ENCODE assay signal across 20 cellular contexts in genomic region chr1:117681093-117681950, GRCh38.
DNase-seq lines count a peak whose midpoint lies in the region; ATAC-seq and TF ChIP-seq lines count a peak whose summit lies in the region.
"Had no signal": no experiment of that assay in that cellular context is flagged by ENCODE, and none has a peak within 500 bp of the region (broad histone marks: within the 10 kb centered on the region; RNA-seq: fewer than 3 reads in every experiment).

No MANE protein-coding gene starts in this region.

- TF ChIP-seq POLR2A in stomach (IDR thresholded peaks at IDR 0.05), result no peak

- peaks cover 5% of the 10 kb centered on the region for H3K4me1 Mint-ChIP-seq in activated CD8-positive, alpha-beta memory T cell treated with anti-CD3 and anti-CD28 coated beads, Interleukin-2, amount 10 ng/mL, durations not matched to agents 7 days and 5 days
- H3K4me1 Mint-ChIP-seq in WTC11 (peaks cover 6% of the 10 kb centered on the region; the same call in 1 of the 2 replicates), glutamatergic neuron (ENCODE audit: low read depth, unreplicated experiment) (peaks cover 8% of the 10 kb centered on the region)

- CTCF ChIA-PET in activated CD8-positive, alpha-beta memory T cell treated with anti-CD3 and anti-CD28 coated beads, Interleukin-2, amount 10 ng/mL, durations not matched to agents 7 days and 5 days (lab: Charles Lee), result interaction anchor here (1.0 to 3.3 kb wide), 6 partner anchors 12 to 147 kb away, joined by 3 to 11 read pairs (median 3); no protein-coding TSS in a partner anchor
- CTCF ChIA-PET in WTC11 (lab: Charles Lee), result interaction anchor here (1.0 to 2.9 kb wide), 6 partner anchors 9 to 77 kb away, joined by 3 to 12 read pairs (median 4); no protein-coding TSS in a partner anchor

- H3K9me3 ChIP-seq in stomach, result no peaks in the 10 kb centered on the region
- H3K9me3 ChIP-seq: BE2C, Peyer's patch, spleen, suprapubic skin had no signal

- no peaks in the 10 kb centered on the region for H3K36me3 Mint-ChIP-seq in activated CD8-positive, alpha-beta memory T cell treated with anti-CD3 and anti-CD28 coated beads, Interleukin-2, amount 10 ng/mL, durations not matched to agents 7 days and 5 days
- H3K36me3 Mint-ChIP-seq in WTC11, result no peaks in the 10 kb centered on the region
- H3K36me3 Mint-ChIP-seq in glutamatergic neuron (ENCODE audit: unreplicated experiment), result no peaks in the 10 kb centered on the region
- H3K36me3 Mint-ChIP-seq: naive thymus-derived CD8-positive, alpha-beta T cell had no signal

- TF ChIP-seq CTCF in WTC11 (IDR thresholded peaks at IDR 0.05) (no peak), stomach (IDR thresholded peaks at IDR 0.05) (no peak), glutamatergic neuron (IDR thresholded peaks at IDR 0.05; ENCODE audit: partially characterized antibody, unreplicated experiment) (no peak), dorsolateral prefrontal cortex (IDR thresholded peaks at IDR 0.05 in 54 of 56, conservative IDR thresholded peaks at IDR 0.05 in 2 of 56; ENCODE audit: low read depth in 1 of 56, partially characterized antibody in 56 of 56) (no peak)

- peaks cover 17 to 45% (median 25%) of the 10 kb centered on the region in 4 donors for H3K4me1 ChIP-seq in stomach

- no peak for ATAC-seq in activated CD8-positive, alpha-beta memory T cell treated with anti-CD3 and anti-CD28 coated beads, Interleukin-2, amount 10 ng/mL, durations not matched to agents 7 days and 5 days
- peak; percentile 89 for ATAC-seq in WTC11
- ATAC-seq: naive thymus-derived CD8-positive, alpha-beta T cell; SK-N-SH treated with all-trans-retinoic acid at 6 μM for 48 hours had no signal

- peak overlapping the region in 1 of 4 donors; percentile 9 for H3K4me3 ChIP-seq in stomach
- H3K4me3 ChIP-seq in dorsolateral prefrontal cortex, result no peak overlapping the region
- H3K4me3 ChIP-seq: lung, Peyer's patch, spleen, suprapubic skin had no signal

- intact Hi-C loops in stomach (cut with DNase I; ENCODE audit: low total_unique reads) (no loop called here), dorsolateral prefrontal cortex (cut with DNase I) (no loop called here)

- DNase-seq in activated CD8-positive, alpha-beta memory T cell treated with anti-CD3 and anti-CD28 coated beads, Interleukin-2, amount 10 ng/mL, durations not matched to agents 7 days and 5 days, result peak; percentile 16
- DNase-seq in activated CD8-positive, alpha-beta memory T cell treated with anti-CD3 and anti-CD28 coated beads for 24 hours, result no peak
- DNase-seq in WTC11 (ENCODE audit: low spot score) (no peak), iPS-NIHi7 (ENCODE audit: extremely low spot score) (peak; percentile 48), stomach (no peak), glutamatergic neuron (no peak), dorsolateral prefrontal cortex (no peak), epidermal melanocyte (ENCODE audit: insufficient read length, low spot score) (no peak)
- DNase-seq: activated CD4-positive, alpha-beta T cell treated with anti-CD3 and anti-CD28 coated beads for 4 hours; BE2C; naive thymus-derived CD8-positive, alpha-beta T cell; NCI-H1436 treated with DMSO at 0.1 percent for 48 hours; NCI-H345; Peyer's patch; spleen; stimulated activated CD8-positive, alpha-beta memory T cell treated with anti-CD3 and anti-CD28 coated beads, Interleukin-4, amount 100 ng/mL, for 48 hours had no signal

- no peaks in the 10 kb centered on the region for H3K27me3 Mint-ChIP-seq in activated CD8-positive, alpha-beta memory T cell treated with anti-CD3 and anti-CD28 coated beads, Interleukin-2, amount 10 ng/mL, durations not matched to agents 7 days and 5 days
- H3K27me3 Mint-ChIP-seq in WTC11 (ENCODE audit: low read depth) (no peaks in the 10 kb centered on the region), glutamatergic neuron (ENCODE audit: unreplicated experiment) (no peaks in the 10 kb centered on the region)

- H3K36me3 ChIP-seq in stomach, result no peaks in the 10 kb centered on the region
- H3K36me3 ChIP-seq: BE2C, Peyer's patch, spleen, suprapubic skin had no signal

- H3K27ac ChIP-seq in stomach (peak overlapping the region in 3 of 5 donors; percentile 46 to 78 (median 57)), dorsolateral prefrontal cortex (peak overlapping the region in 5 of 59 donors; percentile 27 to 58 (median 51))
- H3K27ac ChIP-seq: parathyroid adenoma, spleen, suprapubic skin had no signal

- H3K4me3 Mint-ChIP-seq in activated CD8-positive, alpha-beta memory T cell treated with anti-CD3 and anti-CD28 coated beads, Interleukin-2, amount 10 ng/mL, durations not matched to agents 7 days and 5 days, result no peak overlapping the region
- H3K4me3 Mint-ChIP-seq in WTC11, result no peak overlapping the region
- H3K4me3 Mint-ChIP-seq in glutamatergic neuron (ENCODE audit: unreplicated experiment), result no peak overlapping the region
- H3K4me3 Mint-ChIP-seq: naive thymus-derived CD8-positive, alpha-beta T cell had no signal

- WGBS in stomach, 5 donors, result 78 to 90% (median 85%) methylated on average over 5 to 9 of the region's 9 CpGs

- no peak overlapping the region for H3K27ac Mint-ChIP-seq in activated CD8-positive, alpha-beta memory T cell treated with anti-CD3 and anti-CD28 coated beads, Interleukin-2, amount 10 ng/mL, durations not matched to agents 7 days and 5 days
- H3K27ac Mint-ChIP-seq in WTC11, result no peak overlapping the region
- H3K27ac Mint-ChIP-seq in glutamatergic neuron (ENCODE audit: unreplicated experiment), result no peak overlapping the region

- no peak for TF ChIP-seq EP300 in stomach (IDR thresholded peaks at IDR 0.05)

- POLR2A ChIA-PET in WTC11 (lab: Charles Lee), result no interaction called here

- H3K27me3 ChIP-seq in stomach (no peaks in the 10 kb centered on the region), dorsolateral prefrontal cortex (no peaks in the 10 kb centered on the region)
- H3K27me3 ChIP-seq: BE2C, Peyer's patch, spleen, suprapubic skin had no signal

- H3K9me3 Mint-ChIP-seq in activated CD8-positive, alpha-beta memory T cell treated with anti-CD3 and anti-CD28 coated beads, Interleukin-2, amount 10 ng/mL, durations not matched to agents 7 days and 5 days (ENCODE audit: low read depth), result no peaks in the 10 kb centered on the region
- H3K9me3 Mint-ChIP-seq in WTC11 (no peaks in the 10 kb centered on the region), glutamatergic neuron (ENCODE audit: unreplicated experiment) (no peaks in the 10 kb centered on the region)
- H3K9me3 Mint-ChIP-seq: naive thymus-derived CD8-positive, alpha-beta T cell had no signal

TF ChIP-seq in WTC11, 78 proteins besides CTCF, POLR2A, EP300 and RAD21:
- no peak for TF ChIP-seq SP1 (CRISPR knock-in tag; conservative IDR thresholded peaks at IDR 0.05)
- no peak for TF ChIP-seq ZNF671 (CRISPR knock-in tag; IDR thresholded peaks at IDR 0.05)
- TF ChIP-seq MYBL2 (CRISPR knock-in tag; IDR thresholded peaks at IDR 0.05), result no peak
- no peak for TF ChIP-seq ZNF416 (CRISPR knock-in tag; IDR thresholded peaks at IDR 0.05)
- TF ChIP-seq ZNF138 (CRISPR knock-in tag; conservative IDR thresholded peaks at IDR 0.05), result no peak

Comparison
In these comparisons a context has a peak if more than half of its experiments do, and no peak if none do; other contexts are left out.
1. DNase-seq: peak in activated CD8-positive, alpha-beta memory T cell treated with anti-CD3 and anti-CD28 coated beads, Interleukin-2, amount 10 ng/mL, durations not matched to agents 7 days and 5 days (single experiment) and iPS-NIHi7 (single experiment); none in activated CD8-positive, alpha-beta memory T cell treated with anti-CD3 and anti-CD28 coated beads for 24 hours (single experiment), WTC11 (single experiment), stomach (single experiment), glutamatergic neuron (single experiment), dorsolateral prefrontal cortex (0 of 10) and epidermal melanocyte (single experiment).